ENCODE assay signal across 8 cellular contexts in genomic region chr1:43597721-43598120, GRCh38.
"Had no signal": no experiment of that assay in that cellular context is flagged by ENCODE, and none has a peak within 500 bp of the region (broad histone marks: within the 10 kb centered on the region; RNA-seq: fewer than 3 reads in every experiment).

No MANE protein-coding gene starts in this region.

- H2AFZ ChIP-seq: GM23248 had no signal

- H3K9me3 Mint-ChIP-seq: HFFc6, IgD-negative memory B cell had no signal

- H3K9ac ChIP-seq: GM23248 had no signal

- H3K4me1 ChIP-seq: HAP-1 had no signal

- H3K9me3 ChIP-seq: HAP-1 had no signal

- H3K36me3 Mint-ChIP-seq: IgD-negative memory B cell had no signal

- DNase-seq: GM23248, GOT3, H7, HFFc6 had no signal

- H3K4me3 Mint-ChIP-seq: HFFc6, IgD-negative memory B cell had no signal

- ATAC-seq: HepG2 had no signal

- H3K27ac ChIP-seq: GM23248, HL-60 had no signal

- H3K4me3 ChIP-seq: GM23248, HAP-1 had no signal

- H3K27ac Mint-ChIP-seq: HFFc6, IgD-negative memory B cell had no signal
